8 cellular contexts compared by ENCODE assay signal in the genomic region with DNA sequence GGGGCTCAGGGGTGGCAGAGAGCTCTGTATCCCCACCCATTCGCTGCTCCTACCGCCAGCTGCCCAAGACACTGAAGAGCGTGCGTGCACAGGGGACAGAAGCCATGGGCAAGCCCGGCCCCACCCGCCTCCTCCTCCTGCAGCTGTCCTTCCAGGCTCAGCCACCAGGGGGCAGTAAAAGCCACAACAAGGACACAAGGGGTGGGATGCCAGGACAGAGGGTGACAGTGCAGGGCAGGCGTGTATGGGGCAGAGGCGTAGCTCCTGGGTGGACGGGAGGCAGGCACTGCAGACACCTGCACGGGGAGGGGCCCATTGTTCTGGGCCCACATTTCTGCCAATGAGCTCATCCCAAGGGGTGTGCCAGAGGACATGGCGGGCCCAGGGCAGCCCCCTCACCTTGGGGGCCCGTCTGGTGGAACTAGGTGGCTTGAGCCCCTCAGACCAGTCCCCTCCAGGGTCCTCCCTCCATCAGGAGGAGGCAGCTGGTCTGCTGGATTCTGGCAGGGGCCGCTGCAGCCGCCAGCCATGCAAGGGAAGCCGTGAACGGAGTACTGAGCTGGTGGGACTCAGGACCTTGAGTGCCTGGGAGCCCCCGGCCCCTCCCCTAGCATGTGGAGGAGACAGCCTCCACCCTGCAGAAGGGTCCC.
DNase-seq lines count a peak whose midpoint lies in the region; ATAC-seq and FAIRE-seq lines count a peak whose summit lies in the region.

No MANE protein-coding gene starts in this region.

- no peaks in the 10 kb centered on the region for H3K36me3 Mint-ChIP-seq in activated naive CD4-positive, alpha-beta T cell treated with anti-CD3 and anti-CD28 coated beads, Interleukin-2, amount 50 U/mL, for 72 hours

- in situ Hi-C loops in KBM-7 (cut with MboI; ENCODE audit: low pct_unique_long_range_greater_than_20kb, low sequenced_read_pairs) = no loop called here

- peak; percentile 72 to 80 for ATAC-seq in activated naive CD4-positive, alpha-beta T cell treated with anti-CD3 and anti-CD28 coated beads, Interleukin-2, amount 50 U/mL, for 72 hours
- ATAC-seq in Right ventricle myocardium inferior (peak; percentile 78), HG03354 (IDR thresholded peaks at IDR 0.05; ENCODE audit: poor library complexity, severe bottlenecking, unreplicated experiment) (no peak)

- intact Hi-C loops in Right ventricle myocardium inferior (cut with DNase I) (loop anchor here (1.0 to 10.0 kb wide), 3 partner anchors 62 to 174 kb away; no protein-coding TSS in a partner anchor), posterior vena cava (cut with DNase I) (loop anchor here in 1 of 2 donors (5.0 kb wide), 1 partner anchor 64 kb away; no protein-coding TSS in a partner anchor)

- no peak overlapping the region for H3K27ac Mint-ChIP-seq in activated naive CD4-positive, alpha-beta T cell treated with anti-CD3 and anti-CD28 coated beads, Interleukin-2, amount 50 U/mL, for 72 hours

- FAIRE-seq in urothelium cell line (lab: Jason Lieb, UNC) = no peak

- no peaks in the 10 kb centered on the region for H3K9me3 Mint-ChIP-seq in activated naive CD4-positive, alpha-beta T cell treated with anti-CD3 and anti-CD28 coated beads, Interleukin-2, amount 50 U/mL, for 72 hours

- DNase-seq in ELR (ENCODE audit: low read depth) (peak; percentile 85), KBM-7 (peak; percentile 86), SKM-1 treated with dmso at 0.1 percent for 144 hours (lab: John Stamatoyannopoulos, UW; ENCODE audit: unreplicated experiment) (peak; percentile 51), Right ventricle myocardium inferior (ENCODE audit: missing footprints) (peak; percentile 93), posterior vena cava (ENCODE audit: low spot score) (peak; percentile 97), urothelium cell line (ENCODE audit: low spot score) (peak; percentile 77)
- peak; percentile 81 to 91 for DNase-seq in activated naive CD4-positive, alpha-beta T cell treated with anti-CD3 and anti-CD28 coated beads, Interleukin-2, amount 50 U/mL, for 72 hours (ENCODE audit: low spot score in 2 of 2)
